18 cellular contexts compared by ENCODE assay signal in genomic region chr21:15774590-15774989, GRCh38. TPM values are rescaled to one million over a fixed set of nuclear protein-coding genes. Genes with fewer than 3 reads are reported as not detected.
DNase-seq lines count a peak whose midpoint lies in the region; ATAC-seq and TF ChIP-seq lines count a peak whose summit lies in the region.
"Had no signal": no experiment of that assay in that cellular context is flagged by ENCODE, and none has a peak within 500 bp of the region (broad histone marks: within the 10 kb centered on the region; RNA-seq: fewer than 3 reads in every experiment).

No MANE protein-coding gene starts in this region.

- WGBS in GM23248 (ENCODE audit: low coverage in 1 of 2, low lambda C conversion rate in 2 of 2, missing lambda C conversion rate in 2 of 2), 2 experiments: 1 to 5% methylated on average over 3 of the region's 3 CpGs

- no peak for ATAC-seq in stimulated activated naive B cell treated with anti-CD40 and anti-IgM and Interleukin-4, amounts not matched to agents 10 μg/mL and 1 μg/mL and 100 μg/mL, for 72 hours (replicated peaks)
- ATAC-seq: activated naive CD4-positive, alpha-beta T cell treated with anti-CD3 and anti-CD28 coated beads, Interleukin-2, amount 50 U/mL, for 72 hours; HepG2; natural killer cell had no signal

- H3K9ac ChIP-seq in GM23248: peak overlapping the region; percentile 42; the same call in 1 of the 2 replicates
- H3K9ac ChIP-seq in SK-N-MC (ENCODE audit: insufficient read length): no peak overlapping the region

- H3K9me3 ChIP-seq in GM23248 (ENCODE audit: low read depth) (no peaks in the 10 kb centered on the region), SK-N-MC (ENCODE audit: low read depth, low read length) (no peaks in the 10 kb centered on the region; the same call in 1 of the 2 replicates)

- H3K4me3 Mint-ChIP-seq in stimulated activated naive B cell treated with anti-CD40 and anti-IgM and Interleukin-4, amounts not matched to agents 10 μg/mL and 1 μg/mL and 100 μg/mL, for 72 hours: no peak overlapping the region
- H3K4me3 Mint-ChIP-seq: activated CD4-positive, alpha-beta T cell treated with anti-CD3 and anti-CD28 coated beads, Interleukin-2, amount 10 ng/mL, durations not matched to agents 24 days and 14 days; natural killer cell had no signal

- in situ Hi-C loops in GM23248 (cut with MboI): no loop called here

- no peaks in the 10 kb centered on the region for H3K27me3 Mint-ChIP-seq in stimulated activated naive B cell treated with anti-CD40 and anti-IgM and Interleukin-4, amounts not matched to agents 10 μg/mL and 1 μg/mL and 100 μg/mL, for 72 hours
- H3K27me3 Mint-ChIP-seq: activated CD4-positive, alpha-beta T cell treated with anti-CD3 and anti-CD28 coated beads, Interleukin-2, amount 10 ng/mL, durations not matched to agents 24 days and 14 days had no signal

- H3K36me3 Mint-ChIP-seq in stimulated activated naive B cell treated with anti-CD40 and anti-IgM and Interleukin-4, amounts not matched to agents 10 μg/mL and 1 μg/mL and 100 μg/mL, for 72 hours: peaks cover 12 to 25% of the 10 kb centered on the region in 2 donors
- H3K36me3 Mint-ChIP-seq: natural killer cell had no signal

- no peak overlapping the region for H3K27ac Mint-ChIP-seq in stimulated activated naive B cell treated with anti-CD40 and anti-IgM and Interleukin-4, amounts not matched to agents 10 μg/mL and 1 μg/mL and 100 μg/mL, for 72 hours
- H3K27ac Mint-ChIP-seq: activated CD4-positive, alpha-beta T cell treated with anti-CD3 and anti-CD28 coated beads, Interleukin-2, amount 10 ng/mL, durations not matched to agents 24 days and 14 days; activated naive CD4-positive, alpha-beta T cell treated with anti-CD3 and anti-CD28 coated beads, Interleukin-2, amount 50 U/mL, for 72 hours had no signal

- peak overlapping the region; percentile 60 for H3K4me3 ChIP-seq in GM23248
- H3K4me3 ChIP-seq in SK-N-MC: no peak overlapping the region; the same call in 1 of the 2 replicates
- H3K4me3 ChIP-seq in fibroblast of pulmonary artery (replicated peaks; ENCODE audit: low read depth, low read length): no peak overlapping the region
- H3K4me3 ChIP-seq: lung had no signal

- peaks cover 43% of the 10 kb centered on the region for H3K4me1 ChIP-seq in GM23248 (ENCODE audit: insufficient read depth)

- no peaks in the 10 kb centered on the region for H3K36me3 ChIP-seq in GM23248 (ENCODE audit: low read depth)
- H3K36me3 ChIP-seq in SK-N-MC (ENCODE audit: insufficient read depth, low read length): peaks cover 24% of the 10 kb centered on the region

- no peaks in the 10 kb centered on the region for H3K27me3 ChIP-seq in GM23248 (replicated peaks; ENCODE audit: insufficient read depth)

- H3K9me2 ChIP-seq in GM23248 (ENCODE audit: insufficient read depth): no peaks in the 10 kb centered on the region

- H3K79me2 ChIP-seq in GM23248 (ENCODE audit: insufficient read depth): peaks cover 72% of the 10 kb centered on the region

- no peak overlapping the region for H2AFZ ChIP-seq in GM23248

- peak overlapping the region; percentile 68 for H3K4me2 ChIP-seq in GM23248 (ENCODE audit: unreplicated experiment)

- H3F3A ChIP-seq in GM23248 (ENCODE audit: insufficient read depth): peaks cover 33% of the 10 kb centered on the region

- no peaks in the 10 kb centered on the region for H4K20me1 ChIP-seq in GM23248 (ENCODE audit: insufficient read depth)

- peak overlapping the region; percentile 49 for H3K27ac ChIP-seq in GM23248
- peak overlapping the region; percentile 5; the same call in 1 of the 2 replicates for H3K27ac ChIP-seq in SK-N-MC

- H3K9me3 Mint-ChIP-seq in stimulated activated naive B cell treated with anti-CD40 and anti-IgM and Interleukin-4, amounts not matched to agents 10 μg/mL and 1 μg/mL and 100 μg/mL, for 72 hours: no peaks in the 10 kb centered on the region
- H3K9me3 Mint-ChIP-seq: activated CD4-positive, alpha-beta T cell treated with anti-CD3 and anti-CD28 coated beads, Interleukin-2, amount 10 ng/mL, durations not matched to agents 24 days and 14 days; activated naive CD4-positive, alpha-beta T cell treated with anti-CD3 and anti-CD28 coated beads, Interleukin-2, amount 50 U/mL, for 72 hours; natural killer cell had no signal

- peaks cover 9 to 26% of the 10 kb centered on the region in 2 donors for H3K4me1 Mint-ChIP-seq in stimulated activated naive B cell treated with anti-CD40 and anti-IgM and Interleukin-4, amounts not matched to agents 10 μg/mL and 1 μg/mL and 100 μg/mL, for 72 hours

- DNase-seq in GM23248 (peak; percentile 82), SK-N-MC (ENCODE audit: low read depth, low spot score) (no peak), fibroblast of pulmonary artery (ENCODE audit: low read depth) (peak; percentile 62), stromal cell of bone marrow (ENCODE audit: low read depth) (peak; percentile 37), NCI-H1092 treated with DMSO at 0.1 percent for 48 hours (lab: John Stamatoyannopoulos, UW) (no peak), HT-29 (ENCODE audit: low spot score) (no peak)
- no peak for DNase-seq in stimulated activated naive B cell treated with anti-CD40 and anti-IgM and Interleukin-4, amounts not matched to agents 10 μg/mL and 1 μg/mL and 100 μg/mL, for 72 hours
- DNase-seq: activated CD4-positive, alpha-beta T cell treated with anti-CD3 and anti-CD28 coated beads, Interleukin-2, amount 10 ng/mL, durations not matched to agents 24 days and 14 days; activated T-cell treated with anti-CD3 and anti-CD28 coated beads, Interleukin-2, amount 50 U/mL, for 1 hour; C1 segment of cervical spinal cord; DMS153; natural killer cell; NCI-H69; OCI-M1; substantia nigra had no signal

- TF ChIP-seq CTCF in fibroblast of pulmonary artery (IDR thresholded peaks at IDR 0.05; ENCODE audit: low read length, missing control alignments): no peak

RNA-seq across cellular contexts. Expression of gene USP25, which starts 44.8 kb away (rescaled TPM):
- 36.0 and 41.5 TPM in 2 replicates for total RNA-seq in GM23248 (2014; rRNA removed; shearing (Covaris generic))
- 5.8 and 8.0 TPM in 2 replicates for polyA plus RNA-seq in GM23248 (2016; fragmentation: Nextera tagmentation; extraction: Ambion mirVana)
- total RNA-seq in HT-29 (2014; rRNA removed; shearing (Covaris generic)): 9.9 and 13.3 TPM in 2 replicates

Comparison
In these comparisons a context has a peak if more than half of its experiments do, and no peak if none do; other contexts are left out.
1. DNase-seq: peak in GM23248 (single experiment), fibroblast of pulmonary artery (single experiment) and stromal cell of bone marrow (single experiment); none in SK-N-MC (single experiment), NCI-H1092 treated with DMSO at 0.1 percent for 48 hours (single experiment), stimulated activated naive B cell treated with anti-CD40 and anti-IgM and Interleukin-4, amounts not matched to agents 10 μg/mL and 1 μg/mL and 100 μg/mL, for 72 hours (single experiment) and HT-29 (single experiment).